ENCODE assay signal across 8 cellular contexts in the genomic region with DNA sequence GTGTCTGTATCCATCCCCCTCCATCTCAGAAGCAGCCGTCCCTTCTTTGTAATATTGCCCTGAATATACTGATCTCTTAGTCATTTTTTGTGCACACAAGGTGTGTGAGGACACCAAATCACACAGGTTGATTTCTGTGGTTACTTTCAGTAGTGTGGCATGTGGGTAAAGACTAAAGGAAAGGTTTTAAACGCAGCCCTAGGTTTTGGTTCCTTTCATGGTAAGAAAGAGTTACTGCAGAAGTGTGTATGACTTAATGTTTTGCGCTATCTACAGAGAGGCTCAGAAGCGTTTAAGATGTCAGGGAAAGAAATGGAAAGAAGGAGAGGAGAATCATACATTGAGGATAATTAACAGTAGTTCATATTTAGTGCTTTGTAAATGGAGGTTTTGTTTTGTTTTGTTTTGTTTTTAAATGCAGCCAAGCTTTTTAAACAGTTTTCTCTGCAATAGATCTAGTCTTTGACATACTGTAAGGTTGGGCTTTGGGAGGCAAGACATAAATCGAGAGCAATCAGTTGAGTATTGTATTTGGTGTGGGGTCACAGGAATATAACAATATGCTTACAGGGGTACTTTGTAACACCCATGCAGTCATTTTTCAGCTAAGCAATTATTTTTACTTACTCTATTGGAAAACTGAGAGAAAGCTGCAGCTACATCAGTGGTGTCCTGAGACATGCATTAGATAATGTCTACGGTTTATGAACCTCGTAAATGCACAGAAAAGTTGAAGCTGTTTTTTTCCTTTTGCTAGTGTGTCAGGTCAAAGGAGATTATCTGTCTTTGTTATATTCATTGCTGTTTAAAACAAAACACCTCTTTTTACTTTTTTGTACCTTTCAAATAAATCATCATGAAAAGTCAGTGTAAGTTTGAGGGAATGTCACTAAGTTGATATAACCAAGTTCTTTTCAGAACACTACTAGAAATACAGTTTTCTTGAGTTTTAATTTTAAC. TPM values are rescaled to one million over a fixed set of nuclear protein-coding genes. Genes with fewer than 3 reads are reported as not detected.
DNase-seq lines count a peak whose midpoint lies in the region; ATAC-seq lines count a peak whose summit lies in the region.

No MANE protein-coding gene starts in this region.

- peaks cover 43% of the 10 kb centered on the region for H3K27me3 Mint-ChIP-seq in activated naive CD8-positive, alpha-beta T cell treated with anti-CD3 and anti-CD28 coated beads, Interleukin-2, amount 10 ng/mL, durations not matched to agents 7 days and 5 days
- peaks cover 5 to 9% (median 8%) of the 10 kb centered on the region in 3 donors for H3K27me3 Mint-ChIP-seq in naive B cell

- in situ Hi-C loops in HAP-1 (cut with MboI; ENCODE audit: low sequenced_read_pairs), result no loop called here

- peak overlapping the region; percentile 81 for H3K4me3 Mint-ChIP-seq in activated naive CD8-positive, alpha-beta T cell treated with anti-CD3 and anti-CD28 coated beads, Interleukin-2, amount 10 ng/mL, durations not matched to agents 7 days and 5 days
- peak overlapping the region; percentile 86 to 98 (median 93) for H3K4me3 Mint-ChIP-seq in naive B cell

- H3K4me2 ChIP-seq in BLaER1, result peak overlapping the region; percentile 86

- H3K4me1 Mint-ChIP-seq in activated naive CD8-positive, alpha-beta T cell treated with anti-CD3 and anti-CD28 coated beads, Interleukin-2, amount 10 ng/mL, durations not matched to agents 7 days and 5 days, result peaks cover 10% of the 10 kb centered on the region
- peaks cover 24 to 34% (median 28%) of the 10 kb centered on the region in 3 donors for H3K4me1 Mint-ChIP-seq in naive B cell

- H3K9me3 ChIP-seq in BLaER1 (no peaks in the 10 kb centered on the region), HAP-1 (no peaks in the 10 kb centered on the region)

- no peak overlapping the region for H3K27ac Mint-ChIP-seq in activated naive CD8-positive, alpha-beta T cell treated with anti-CD3 and anti-CD28 coated beads, Interleukin-2, amount 10 ng/mL, durations not matched to agents 7 days and 5 days
- H3K27ac Mint-ChIP-seq in naive B cell, result peak overlapping the region in 5 of 6 donors; percentile 1 to 94 (median 83)

- ATAC-seq in activated naive CD8-positive, alpha-beta T cell treated with anti-CD3 and anti-CD28 coated beads, Interleukin-2, amount 10 ng/mL, durations not matched to agents 7 days and 5 days (ENCODE audit: low read depth), result no peak
- ATAC-seq in naive B cell (ENCODE audit: low read depth in 2 of 2) (no peak), HG03135 (IDR thresholded peaks at IDR 0.05; ENCODE audit: unreplicated experiment) (no peak)

- peak in 1 of 2 experiments; percentile 65 for DNase-seq in HAP-1 (ENCODE audit: low spot score in 2 of 2)
- no peak for DNase-seq in activated naive CD8-positive, alpha-beta T cell treated with anti-CD3 and anti-CD28 coated beads, Interleukin-2, amount 10 ng/mL, durations not matched to agents 7 days and 5 days
- DNase-seq in naive B cell, result no peak
- no peak for DNase-seq in NCI-H1048 (lab: John Stamatoyannopoulos, UW)
- no peak for DNase-seq in HUDEP-2 (lab: John Stamatoyannopoulos, UW; ENCODE audit: unreplicated experiment in 76 of 76)
- no peak for DNase-seq in KG1 (lab: John Stamatoyannopoulos, UW)

- POLR2A ChIA-PET in activated naive CD8-positive, alpha-beta T cell treated with anti-CD3 and anti-CD28 coated beads, Interleukin-2, amount 10 ng/mL, durations not matched to agents 7 days and 5 days (lab: Charles Lee), result no interaction called here

- H3K36me3 Mint-ChIP-seq in activated naive CD8-positive, alpha-beta T cell treated with anti-CD3 and anti-CD28 coated beads, Interleukin-2, amount 10 ng/mL, durations not matched to agents 7 days and 5 days, result no peaks in the 10 kb centered on the region
- no peaks in the 10 kb centered on the region for H3K36me3 Mint-ChIP-seq in naive B cell

- peaks cover 52% of the 10 kb centered on the region for H4K20me1 ChIP-seq in BLaER1

- H3K4me3 ChIP-seq in BLaER1, result no peak overlapping the region
- H3K4me3 ChIP-seq in HAP-1, result peak overlapping the region; percentile 72

- H3K36me3 ChIP-seq in BLaER1 (no peaks in the 10 kb centered on the region), HAP-1 (replicated peaks) (no peaks in the 10 kb centered on the region)

- H3K9ac ChIP-seq in BLaER1, result no peak overlapping the region

- no peak overlapping the region for H3K27ac ChIP-seq in BLaER1

- H3K9me3 Mint-ChIP-seq in activated naive CD8-positive, alpha-beta T cell treated with anti-CD3 and anti-CD28 coated beads, Interleukin-2, amount 10 ng/mL, durations not matched to agents 7 days and 5 days, result no peaks in the 10 kb centered on the region
- H3K9me3 Mint-ChIP-seq in naive B cell, result no peaks in the 10 kb centered on the region

- H3K27me3 ChIP-seq in BLaER1 (peaks cover 30% of the 10 kb centered on the region), HAP-1 (ENCODE audit: low read depth) (no peaks in the 10 kb centered on the region)

- H3K4me1 ChIP-seq in BLaER1, result peaks cover 14% of the 10 kb centered on the region
- peaks cover 27% of the 10 kb centered on the region for H3K4me1 ChIP-seq in HAP-1

RNA-seq across cellular contexts. Expression of a gene that starts 1.9 kb away (rescaled TPM):
- 1 to 10 TPM in 1 of 2 experiments, under 1 TPM in 1; 0.60 to 1.1 TPM for total RNA-seq in activated naive CD8-positive, alpha-beta T cell treated with anti-CD3 and anti-CD28 coated beads, Interleukin-2, amount 10 ng/mL, durations not matched to agents 7 days and 5 days
- polyA plus RNA-seq in naive B cell (ENCODE audit: low read depth in 6 of 6), result 1 to 10 TPM; 1.1 to 2.3 (median 1.5) TPM
